ENCODE assay signal across 12 cellular contexts in genomic region chr4:135371137-135371536, GRCh38.
DNase-seq lines count a peak whose midpoint lies in the region; ATAC-seq lines count a peak whose summit lies in the region.
"Had no signal": no experiment of that assay in that cellular context is flagged by ENCODE, and none has a peak within 500 bp of the region (broad histone marks: within the 10 kb centered on the region; RNA-seq: fewer than 3 reads in every experiment).

No MANE protein-coding gene starts in this region.

- no peak overlapping the region for H3K27ac Mint-ChIP-seq in stimulated activated naive CD8-positive, alpha-beta T cell treated with anti-CD3 and anti-CD28 coated beads, Interleukin-15, amount 100 ng/mL, for 72 hours

- no peak overlapping the region for H2AK5ac ChIP-seq in mesendoderm (ENCODE audit: low read length)

- no peak overlapping the region for H3K23ac ChIP-seq in mesendoderm (ENCODE audit: low read length)

- H3K4me1 ChIP-seq in mesendoderm (ENCODE audit: control insufficient read depth, low read depth, low read length): no peaks in the 10 kb centered on the region

- no peak overlapping the region for H2BK5ac ChIP-seq in mesendoderm (ENCODE audit: low read length)

- H3K18ac ChIP-seq in mesendoderm (ENCODE audit: low read length): no peak overlapping the region

- no peak overlapping the region for H2BK15ac ChIP-seq in mesendoderm (replicated peaks; ENCODE audit: low read depth)

- no peaks in the 10 kb centered on the region for H3K27me3 ChIP-seq in mesendoderm (ENCODE audit: insufficient read depth, low read length, poor library complexity)

- H3K9me3 Mint-ChIP-seq in stimulated activated naive CD8-positive, alpha-beta T cell treated with anti-CD3 and anti-CD28 coated beads, Interleukin-15, amount 100 ng/mL, for 72 hours: peaks cover 16 to 17% of the 10 kb centered on the region in 2 donors

- no peak overlapping the region for H3K4ac ChIP-seq in mesendoderm (ENCODE audit: low read depth, low read length)

- no peak overlapping the region for H3K56ac ChIP-seq in mesendoderm (ENCODE audit: low read length)

- H3K9ac ChIP-seq in mesendoderm (ENCODE audit: low read length): no peak overlapping the region

- intact Hi-C loops in left ventricle myocardium superior (cut with micrococcal nuclease): no loop called here

- H3K36me3 ChIP-seq in mesendoderm (ENCODE audit: control insufficient read depth, insufficient read depth, low read length): no peaks in the 10 kb centered on the region

- H3K4me3 Mint-ChIP-seq in stimulated activated naive CD8-positive, alpha-beta T cell treated with anti-CD3 and anti-CD28 coated beads, Interleukin-15, amount 100 ng/mL, for 72 hours: no peak overlapping the region

- no peaks in the 10 kb centered on the region for H3K79me1 ChIP-seq in mesendoderm (ENCODE audit: low read length)

- H3K4me2 ChIP-seq in mesendoderm (ENCODE audit: low read length): no peak overlapping the region

- no peak overlapping the region for H2BK120ac ChIP-seq in mesendoderm (ENCODE audit: low read depth, low read length)

- H3K79me2 ChIP-seq in mesendoderm (ENCODE audit: control insufficient read depth, insufficient read depth, low read length): no peaks in the 10 kb centered on the region

- H3K4me3 ChIP-seq in mesendoderm (ENCODE audit: low read length): no peak overlapping the region

- no peaks in the 10 kb centered on the region for H3K4me1 Mint-ChIP-seq in stimulated activated naive CD8-positive, alpha-beta T cell treated with anti-CD3 and anti-CD28 coated beads, Interleukin-15, amount 100 ng/mL, for 72 hours

- H4K8ac ChIP-seq in mesendoderm (ENCODE audit: low read depth, low read length): no peak overlapping the region

- no CpG with 5 or more reads among the region's 4 CpGs for WGBS in mesendoderm (ENCODE audit: extremely low coverage, insufficient coverage, low lambda C conversion rate)

- DNase-seq in NCI-H82 (lab: John Stamatoyannopoulos, UW) (peak; percentile 15), NCI-H82 treated with DMSO at 0.1 percent for 48 hours (lab: John Stamatoyannopoulos, UW; ENCODE audit: unreplicated experiment) (no peak), RPMI7951 (ENCODE audit: low read depth) (peak; percentile 17), mesendoderm (peak; percentile 46), amniotic stem cell (lab: John Stamatoyannopoulos, UW) (no peak), left ventricle myocardium superior (no peak)
- no peak for DNase-seq in stimulated activated naive CD8-positive, alpha-beta T cell treated with anti-CD3 and anti-CD28 coated beads, Interleukin-15, amount 100 ng/mL, for 72 hours
- DNase-seq: effector CD8-positive, alpha-beta T cell; GF-D8; midbrain; NCI-H226 had no signal

- ATAC-seq in HG02610 (IDR thresholded peaks at IDR 0.05; ENCODE audit: unreplicated experiment) (peak; percentile 64), left ventricle myocardium superior (no peak)
- no peak for ATAC-seq in stimulated activated naive CD8-positive, alpha-beta T cell treated with anti-CD3 and anti-CD28 coated beads, Interleukin-15, amount 100 ng/mL, for 72 hours

- no peaks in the 10 kb centered on the region for H3K27me3 Mint-ChIP-seq in stimulated activated naive CD8-positive, alpha-beta T cell treated with anti-CD3 and anti-CD28 coated beads, Interleukin-15, amount 100 ng/mL, for 72 hours

- H3K27ac ChIP-seq in mesendoderm (ENCODE audit: low read depth, low read length): no peak overlapping the region

- no peak overlapping the region for H4K5ac ChIP-seq in mesendoderm (ENCODE audit: low read length)

Comparison
In these comparisons a context has a peak if more than half of its experiments do, and no peak if none do; other contexts are left out.
1. DNase-seq: peak in NCI-H82 (single experiment), RPMI7951 (single experiment) and mesendoderm (single experiment); none in NCI-H82 treated with DMSO at 0.1 percent for 48 hours (single experiment), amniotic stem cell (single experiment), stimulated activated naive CD8-positive, alpha-beta T cell treated with anti-CD3 and anti-CD28 coated beads, Interleukin-15, amount 100 ng/mL, for 72 hours (0 of 2) and left ventricle myocardium superior (single experiment).